1 cellular context compared by ENCODE assay signal in the genomic region with DNA sequence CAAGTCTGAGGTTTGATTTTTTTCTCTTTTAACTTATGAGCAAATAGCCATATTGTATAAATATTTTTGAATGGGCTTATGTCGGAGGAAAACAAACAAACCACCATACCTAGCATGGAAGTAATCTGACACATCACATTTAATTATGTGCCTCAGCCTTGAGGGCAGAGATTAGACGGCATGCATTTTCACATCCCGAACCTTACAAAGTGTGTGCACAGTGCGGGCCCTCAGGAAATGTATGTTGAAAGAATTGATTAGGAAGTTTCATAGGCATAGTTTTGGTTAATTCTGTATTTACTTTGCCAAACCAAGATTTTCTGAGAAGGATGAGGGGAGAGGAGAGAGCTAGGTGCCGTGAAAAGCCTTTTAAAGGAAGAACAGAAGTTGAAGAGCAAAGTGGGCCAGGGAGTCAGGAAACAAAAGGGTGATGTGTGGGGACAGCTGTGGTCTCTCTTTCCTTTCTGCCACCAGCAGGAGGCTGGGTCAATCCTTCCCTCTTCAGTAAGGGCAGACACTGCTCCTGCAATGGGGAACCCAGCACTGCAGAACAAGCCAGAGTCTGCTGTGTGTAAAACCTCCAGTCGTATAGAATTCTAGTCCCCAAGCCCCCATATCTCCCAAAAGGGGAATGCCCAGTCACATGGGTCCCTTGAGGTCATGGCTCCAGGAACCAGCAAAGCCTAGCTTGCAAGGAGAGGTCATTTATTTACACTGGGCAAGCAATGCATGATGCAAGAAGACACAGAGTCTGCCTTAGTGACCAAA.
TF ChIP-seq lines count a peak whose summit lies in the region.

No MANE protein-coding gene starts in this region.

TF ChIP-seq in HEK293, 187 proteins besides CTCF, POLR2A, EP300 and RAD21:
- TF ChIP-seq PRDM6 (tag by site-specific recombination; IDR thresholded peaks at IDR 0.05) (0 out of 2 replicates have a peak, but pooled peaks have one; percentile 24), KLF10 (tag by site-specific recombination; IDR thresholded peaks at IDR 0.05) (no peak)
